Comparison of ENCODE assay signal across 11 cellular contexts in genomic region chr10:60299961-60300883, GRCh38.
DNase-seq lines count a peak whose midpoint lies in the region; ATAC-seq and TF ChIP-seq lines count a peak whose summit lies in the region.
"Had no signal": no experiment of that assay in that cellular context is flagged by ENCODE, and none has a peak within 500 bp of the region (broad histone marks: within the 10 kb centered on the region; RNA-seq: fewer than 3 reads in every experiment).

No MANE protein-coding gene starts in this region.

- H3K27ac ChIP-seq in dorsolateral prefrontal cortex = peak overlapping the region in 40 of 59 donors; percentile 0 to 83 (median 54)
- H3K27ac ChIP-seq: VCaP had no signal

- intact Hi-C loops in dorsolateral prefrontal cortex (cut with DNase I) = no loop called here

- no peak overlapping the region for H3K4me3 Mint-ChIP-seq in activated naive CD8-positive, alpha-beta T cell treated with anti-CD3 and anti-CD28 coated beads, Interleukin-2, amount 50 U/mL, for 24 hours
- H3K4me3 Mint-ChIP-seq: natural killer cell treated with Interleukin-12 subunit alpha and Interleukin-12 subunit beta and Interleukin-15 and Interleukin-18, amount 100 ng/mL, for 72 hours had no signal

- H3K36me3 Mint-ChIP-seq in activated naive CD8-positive, alpha-beta T cell treated with anti-CD3 and anti-CD28 coated beads, Interleukin-2, amount 50 U/mL, for 24 hours (ENCODE audit: low read depth) = no peaks in the 10 kb centered on the region
- H3K36me3 Mint-ChIP-seq: natural killer cell treated with Interleukin-12 subunit alpha and Interleukin-12 subunit beta and Interleukin-15 and Interleukin-18, amount 100 ng/mL, for 72 hours had no signal

- ATAC-seq in HG03565 (IDR thresholded peaks at IDR 0.05; ENCODE audit: unreplicated experiment) = no peak
- ATAC-seq in activated naive CD8-positive, alpha-beta T cell treated with anti-CD3 and anti-CD28 coated beads, Interleukin-2, amount 50 U/mL, for 24 hours = no peak
- no peak for ATAC-seq in HG02884 (IDR thresholded peaks at IDR 0.05; ENCODE audit: unreplicated experiment)
- ATAC-seq: esophagus mucosa; natural killer cell treated with Interleukin-12 subunit alpha and Interleukin-12 subunit beta and Interleukin-15 and Interleukin-18, amount 100 ng/mL, for 72 hours had no signal

- DNase-seq in M059J (ENCODE audit: low read depth) (peak; percentile 70), dorsolateral prefrontal cortex (no peak), kidney tubule cell (ENCODE audit: low spot score) (peak; percentile 53), stromal cell of bone marrow (ENCODE audit: low read depth) (peak; percentile 69), RKO (ENCODE audit: low spot score) (no peak)
- no peak for DNase-seq in activated naive CD8-positive, alpha-beta T cell treated with anti-CD3 and anti-CD28 coated beads, Interleukin-2, amount 50 U/mL, for 24 hours

- no peaks in the 10 kb centered on the region for H3K4me1 Mint-ChIP-seq in activated naive CD8-positive, alpha-beta T cell treated with anti-CD3 and anti-CD28 coated beads, Interleukin-2, amount 50 U/mL, for 24 hours

- no peaks in the 10 kb centered on the region for H3K27me3 ChIP-seq in dorsolateral prefrontal cortex

- no peaks in the 10 kb centered on the region for H3K9me3 Mint-ChIP-seq in activated naive CD8-positive, alpha-beta T cell treated with anti-CD3 and anti-CD28 coated beads, Interleukin-2, amount 50 U/mL, for 24 hours
- H3K9me3 Mint-ChIP-seq: natural killer cell treated with Interleukin-12 subunit alpha and Interleukin-12 subunit beta and Interleukin-15 and Interleukin-18, amount 100 ng/mL, for 72 hours had no signal

- no peak for TF ChIP-seq CTCF in dorsolateral prefrontal cortex (IDR thresholded peaks at IDR 0.05 in 54 of 56, conservative IDR thresholded peaks at IDR 0.05 in 2 of 56; ENCODE audit: low read depth in 1 of 56, partially characterized antibody in 56 of 56)

- no peaks in the 10 kb centered on the region for H3K27me3 Mint-ChIP-seq in activated naive CD8-positive, alpha-beta T cell treated with anti-CD3 and anti-CD28 coated beads, Interleukin-2, amount 50 U/mL, for 24 hours
- H3K27me3 Mint-ChIP-seq: natural killer cell treated with Interleukin-12 subunit alpha and Interleukin-12 subunit beta and Interleukin-15 and Interleukin-18, amount 100 ng/mL, for 72 hours had no signal

- H3K4me3 ChIP-seq in dorsolateral prefrontal cortex = peak overlapping the region in 32 of 59 donors; percentile 1 to 51 (median 16)

- H3K27ac Mint-ChIP-seq in activated naive CD8-positive, alpha-beta T cell treated with anti-CD3 and anti-CD28 coated beads, Interleukin-2, amount 50 U/mL, for 24 hours = no peak overlapping the region
- H3K27ac Mint-ChIP-seq: natural killer cell treated with Interleukin-12 subunit alpha and Interleukin-12 subunit beta and Interleukin-15 and Interleukin-18, amount 100 ng/mL, for 72 hours had no signal

Comparison
In these comparisons a context has a peak if more than half of its experiments do, and no peak if none do; other contexts are left out.
1. DNase-seq: peak in M059J (single experiment), kidney tubule cell (single experiment) and stromal cell of bone marrow (single experiment); none in dorsolateral prefrontal cortex (0 of 10), activated naive CD8-positive, alpha-beta T cell treated with anti-CD3 and anti-CD28 coated beads, Interleukin-2, amount 50 U/mL, for 24 hours (single experiment) and RKO (single experiment).